Comparison of ENCODE assay signal across 18 cellular contexts in the genomic region with DNA sequence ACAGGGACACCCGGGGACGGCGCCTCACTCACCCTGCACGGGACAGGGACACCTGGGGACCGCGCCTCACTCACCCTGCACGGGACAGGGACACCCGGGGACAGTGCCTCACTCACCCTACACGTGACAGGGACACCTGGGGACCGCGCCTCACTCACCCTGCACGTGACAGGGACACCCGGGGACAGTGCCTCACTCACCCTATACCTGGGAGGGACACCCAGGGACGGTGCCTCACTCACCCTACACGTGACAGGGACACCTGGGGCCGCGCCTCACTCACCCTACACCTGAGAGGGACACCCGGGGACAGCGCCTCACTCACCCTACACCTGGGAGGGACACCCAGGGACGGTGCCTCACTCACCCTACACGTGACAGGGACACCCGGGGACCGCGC. TPM values are rescaled to one million over a fixed set of nuclear protein-coding genes. Genes with fewer than 3 reads are reported as not detected.
"Had no signal": no experiment of that assay in that cellular context is flagged by ENCODE, and none has a peak within 500 bp of the region (broad histone marks: within the 10 kb centered on the region; RNA-seq: fewer than 3 reads in every experiment).

No MANE protein-coding gene starts in this region.

RNA-seq across cellular contexts. Expression of gene TERT, which starts 3.9 kb away (rescaled TPM):
- total RNA-seq: cardiac septum, endothelial cell of umbilical vein, epithelial cell of proximal tubule, esophagus muscularis mucosa, fibroblast of lung, gastroesophageal sphincter, heart left ventricle, hepatocyte, left ventricle myocardium superior, lung, mucosa of gallbladder, osteoblast, psoas muscle, renal cortical epithelial cell, right cardiac atrium, suprapubic skin, urinary bladder had no signal
- polyA plus RNA-seq: fibroblast of lung, foreskin keratinocyte, heart left ventricle, psoas muscle, right cardiac atrium, urinary bladder had no signal
